Comparison of ENCODE assay signal across 30 cellular contexts in the genomic region with DNA sequence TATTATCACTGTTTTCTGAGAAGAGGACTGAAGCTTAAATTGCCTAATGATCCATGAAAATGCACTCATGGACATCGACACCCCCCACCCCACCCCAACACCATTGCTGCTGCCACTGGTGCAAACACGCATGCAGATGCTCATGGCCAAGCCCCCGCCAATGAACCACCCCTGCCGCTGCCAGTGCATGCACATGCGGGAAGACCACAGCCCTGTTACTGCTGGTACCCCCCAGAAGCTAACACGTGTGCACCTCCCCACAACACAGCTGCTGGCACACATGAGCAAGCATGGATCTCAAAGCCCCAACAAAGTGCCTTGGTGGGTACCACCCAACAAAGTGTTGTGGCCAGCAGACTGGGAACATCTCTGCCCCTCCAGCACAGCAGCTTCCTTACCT.
DNase-seq lines count a peak whose midpoint lies in the region; TF ChIP-seq lines count a peak whose summit lies in the region.
"Had no signal": no experiment of that assay in that cellular context is flagged by ENCODE, and none has a peak within 500 bp of the region (broad histone marks: within the 10 kb centered on the region; RNA-seq: fewer than 3 reads in every experiment).

No MANE protein-coding gene starts in this region.

- H3K36me3 ChIP-seq in OCI-LY1 (ENCODE audit: insufficient read depth, low read length), result no peaks in the 10 kb centered on the region; the same call in 1 of the 2 replicates
- no peaks in the 10 kb centered on the region for H3K36me3 ChIP-seq in neuronal stem cell (replicated peaks in 1 of 2; ENCODE audit: control insufficient read depth in 2 of 2, insufficient read depth in 2 of 2, low read length in 2 of 2)
- H3K36me3 ChIP-seq in spleen, result no peaks in the 10 kb centered on the region
- no peaks in the 10 kb centered on the region for H3K36me3 ChIP-seq in MG63
- H3K36me3 ChIP-seq: BE2C; BLaER1; BLaER1 treated with 17β-estradiol and CSF1 and Interleukin-3, amounts not matched to agents 10 nM and 100 nM had no signal

- H3K9me2 ChIP-seq in OCI-LY1 (ENCODE audit: low read depth, low read length), result no peaks in the 10 kb centered on the region

- no peak overlapping the region for H4K91ac ChIP-seq in neuronal stem cell (ENCODE audit: low read depth, low read length, poor library complexity)

- H4K8ac ChIP-seq in neuronal stem cell (ENCODE audit: low read depth, low read length), result no peak overlapping the region

- H3K27me3 ChIP-seq in OCI-LY1 (ENCODE audit: insufficient read depth, low read length) (no peaks in the 10 kb centered on the region), neuronal stem cell (ENCODE audit: control insufficient read depth in 3 of 3, insufficient read depth in 3 of 3, low read depth in 1 of 3, low read length in 3 of 3) (no peaks in the 10 kb centered on the region), spleen (replicated peaks in 1 of 7) (no peaks in the 10 kb centered on the region), MG63 (no peaks in the 10 kb centered on the region)
- H3K27me3 ChIP-seq: BE2C; BLaER1; BLaER1 treated with 17β-estradiol and CSF1 and Interleukin-3, amounts not matched to agents 10 nM and 100 nM had no signal

- H3K4me2 ChIP-seq in OCI-LY1 (ENCODE audit: low read length) (no peak overlapping the region), neuronal stem cell (ENCODE audit: insufficient read depth, low read length, poor library complexity, severe bottlenecking) (no peak overlapping the region)
- H3K4me2 ChIP-seq: A549; BLaER1; BLaER1 treated with 17β-estradiol and CSF1 and Interleukin-3, amounts not matched to agents 10 nM and 100 nM had no signal

- H2BK120ac ChIP-seq in neuronal stem cell (ENCODE audit: low read depth, low read length), result no peak overlapping the region

- H3K4me1 ChIP-seq in OCI-LY1 (ENCODE audit: insufficient read depth, low read length, severe bottlenecking), result peaks cover 49% of the 10 kb centered on the region
- H3K4me1 ChIP-seq in neuronal stem cell (ENCODE audit: control insufficient read depth in 2 of 2, insufficient read depth in 1 of 2, low read depth in 1 of 2, low read length in 2 of 2), result no peaks in the 10 kb centered on the region
- no peaks in the 10 kb centered on the region for H3K4me1 ChIP-seq in spleen
- H3K4me1 ChIP-seq: A549, BE2C, BLaER1, Caco-2 had no signal

- no peak overlapping the region for H3K4me3 ChIP-seq in OCI-LY1 (ENCODE audit: low read depth, low read length, poor library complexity, severe bottlenecking)
- peak overlapping the region in 1 of 2 donors; percentile 23 for H3K4me3 ChIP-seq in neuronal stem cell (ENCODE audit: low read length in 2 of 2)
- H3K4me3 ChIP-seq in spleen, result no peak overlapping the region
- H3K4me3 ChIP-seq in MG63, result no peak overlapping the region
- H3K4me3 ChIP-seq: A549; BLaER1; BLaER1 treated with 17β-estradiol and CSF1 and Interleukin-3, amounts not matched to agents 10 nM and 100 nM had no signal

- no peak overlapping the region for H2BK5ac ChIP-seq in neuronal stem cell (ENCODE audit: low read length)

- peaks cover 5% of the 10 kb centered on the region; the same call in 1 of the 2 replicates for H3K9me3 ChIP-seq in OCI-LY1 (ENCODE audit: low read length)
- H3K9me3 ChIP-seq in neuronal stem cell (replicated peaks in 1 of 2; ENCODE audit: control insufficient read depth in 2 of 2, insufficient read depth in 1 of 2, low read depth in 1 of 2, low read length in 2 of 2), result no peaks in the 10 kb centered on the region
- H3K9me3 ChIP-seq in spleen, result peaks cover 0 to 8% (median 0%) of the 10 kb centered on the region in 8 donors
- peaks cover 9% of the 10 kb centered on the region for H3K9me3 ChIP-seq in MG63
- H3K9me3 ChIP-seq: A549, BE2C, Caco-2 had no signal

- H3K79me2 ChIP-seq in OCI-LY1 (ENCODE audit: insufficient read depth, low read length), result no peaks in the 10 kb centered on the region

- no peaks in the 10 kb centered on the region for H3F3A ChIP-seq in OCI-LY1 (ENCODE audit: insufficient read depth, low read length)

- H3K9ac ChIP-seq in OCI-LY1 (ENCODE audit: low read length) (no peak overlapping the region), neuronal stem cell (ENCODE audit: low read depth, low read length, poor library complexity) (no peak overlapping the region)
- H3K9ac ChIP-seq: BLaER1; BLaER1 treated with 17β-estradiol and CSF1 and Interleukin-3, amounts not matched to agents 10 nM and 100 nM had no signal

- H2AK5ac ChIP-seq in neuronal stem cell (ENCODE audit: low read depth, low read length), result no peak overlapping the region

- TF ChIP-seq CTCF in OCI-LY1 (IDR thresholded peaks at IDR 0.05; ENCODE audit: low read length) (no peak), spleen (IDR thresholded peaks at IDR 0.05 in 8 of 11, conservative IDR thresholded peaks at IDR 0.05 in 3 of 11) (no peak)

- H3K27ac ChIP-seq in OCI-LY1 (ENCODE audit: low read depth, low read length, poor library complexity, severe bottlenecking) (peak overlapping the region; percentile 49), neuronal stem cell (replicated peaks; ENCODE audit: low read length) (no peak overlapping the region), spleen (no peak overlapping the region)
- H3K27ac ChIP-seq: 22Rv1; A549; BLaER1; BLaER1 treated with 17β-estradiol and CSF1 and Interleukin-3, amounts not matched to agents 10 nM and 100 nM; C4-2B had no signal

- no peak overlapping the region for H3K23ac ChIP-seq in neuronal stem cell (ENCODE audit: low read depth, low read length, poor library complexity)

- DNase-seq in neuronal stem cell (ENCODE audit: low spot score) (no peak), spleen (peak; percentile 65), 8988T (no peak), MG63 (no peak), T1000 (lab: John Stamatoyannopoulos, UW) (no peak)
- DNase-seq: ACHN; AML-193; BE2C; C1 segment of cervical spinal cord; Caco-2; Calu3; CD4-positive, alpha-beta memory T cell; CD4-positive, alpha-beta T cell; CD4-positive, CD25-positive, alpha-beta regulatory T cell; CD8-positive, alpha-beta memory T cell; CD8-positive, alpha-beta T cell; COR-L47; DMS 273 treated with DMSO at 0.1 percent for 48 hours; DMS153; DMS53; DMS79; DMS79 treated with DMSO at 0.1 percent for 48 hours; DND-41; EL had no signal

- no peak overlapping the region for H2BK15ac ChIP-seq in neuronal stem cell (ENCODE audit: low read length)

- no peaks in the 10 kb centered on the region for H4K20me1 ChIP-seq in OCI-LY1 (ENCODE audit: insufficient read depth, low read length)
- H4K20me1 ChIP-seq: BLaER1; BLaER1 treated with 17β-estradiol and CSF1 and Interleukin-3, amounts not matched to agents 10 nM and 100 nM had no signal

- intact Hi-C loops in spleen (cut with DNase I; ENCODE audit: low total_unique reads), result no loop called here

- no peaks in the 10 kb centered on the region for H3K79me1 ChIP-seq in neuronal stem cell (ENCODE audit: low read depth, low read length)

- H2AFZ ChIP-seq in OCI-LY1 (ENCODE audit: low read length), result no peak overlapping the region
- H2AFZ ChIP-seq in neuronal stem cell (ENCODE audit: low read length), result no peak overlapping the region

- WGBS in neuronal stem cell (ENCODE audit: extremely low coverage in 2 of 2, insufficient read length in 2 of 2, insufficient replicate concordance in 1 of 2), 2 donors, result no CpG with 5 or more reads among the region's 6 CpGs
- 82 to 95% (median 88%) methylated on average over 6 of the region's 6 CpGs for WGBS in spleen, 5 donors

- H2BK12ac ChIP-seq in neuronal stem cell (ENCODE audit: low read length), result no peak overlapping the region

- H3K18ac ChIP-seq in neuronal stem cell (ENCODE audit: low read length), result peak overlapping the region; percentile 7

- TF ChIP-seq POLR2A in spleen (IDR thresholded peaks at IDR 0.05), result no peak

- H3K4ac ChIP-seq in neuronal stem cell (ENCODE audit: low read length), result no peak overlapping the region

- no peak overlapping the region for H3K14ac ChIP-seq in neuronal stem cell (ENCODE audit: low read length)
